Comparison of ENCODE assay signal across 9 cellular contexts in genomic region chr10:34628174-34628802, GRCh38.
DNase-seq lines count a peak whose midpoint lies in the region; TF ChIP-seq lines count a peak whose summit lies in the region.
"Had no signal": no experiment of that assay in that cellular context is flagged by ENCODE, and none has a peak within 500 bp of the region (broad histone marks: within the 10 kb centered on the region; RNA-seq: fewer than 3 reads in every experiment).

No MANE protein-coding gene starts in this region.

- no peaks in the 10 kb centered on the region for H3K36me3 ChIP-seq in mesendoderm (ENCODE audit: control insufficient read depth, insufficient read depth, low read length)
- no peaks in the 10 kb centered on the region for H3K36me3 ChIP-seq in OCI-LY7 (ENCODE audit: insufficient read depth, low read length)

- BruUV-seq in OCI-LY7 (replicated peaks; lab: Mats Ljungman, UMichigan): no TSS peak

- H3K9me3 ChIP-seq in OCI-LY7 (ENCODE audit: low read length): no peaks in the 10 kb centered on the region

- no peak overlapping the region for H3K4me3 ChIP-seq in fibroblast of mammary gland (ENCODE audit: control insufficient read depth, low read depth, low read length)
- H3K4me3 ChIP-seq in mesendoderm (ENCODE audit: low read length): no peak overlapping the region
- H3K4me3 ChIP-seq in OCI-LY7 (ENCODE audit: low read depth, low read length, poor library complexity, severe bottlenecking): no peak overlapping the region

- H3K18ac ChIP-seq in mesendoderm (ENCODE audit: low read length): no peak overlapping the region

- no peak overlapping the region for H2BK120ac ChIP-seq in mesendoderm (ENCODE audit: low read depth, low read length)

- peaks cover 22% of the 10 kb centered on the region for H3K79me1 ChIP-seq in mesendoderm (ENCODE audit: low read length)

- H4K8ac ChIP-seq in mesendoderm (ENCODE audit: low read depth, low read length): no peak overlapping the region

- no peak overlapping the region for H3K4ac ChIP-seq in mesendoderm (ENCODE audit: low read depth, low read length)

- no peak overlapping the region for H2AK5ac ChIP-seq in mesendoderm (ENCODE audit: low read length)

- H3K4me1 ChIP-seq in mesendoderm (ENCODE audit: control insufficient read depth, low read depth, low read length) (no peaks in the 10 kb centered on the region), OCI-LY7 (ENCODE audit: insufficient read depth, low read length, poor library complexity, severe bottlenecking) (no peaks in the 10 kb centered on the region)

- no CpG with 5 or more reads among the region's 8 CpGs for WGBS in mesendoderm (ENCODE audit: extremely low coverage, insufficient coverage, low lambda C conversion rate)

- peak overlapping the region; percentile 17 for H3K56ac ChIP-seq in mesendoderm (ENCODE audit: low read length)

- no peak overlapping the region for H2BK5ac ChIP-seq in mesendoderm (ENCODE audit: low read length)

- CTCF ChIA-PET in OCI-LY7 (lab: Charles Lee; ENCODE audit: unreplicated experiment): interaction anchor here (0.9 kb wide), 1 partner anchor 14 kb away, joined by 3 read pairs; no protein-coding TSS in a partner anchor

- H3K79me2 ChIP-seq in mesendoderm (ENCODE audit: control insufficient read depth, insufficient read depth, low read length) (peaks cover 10% of the 10 kb centered on the region), OCI-LY7 (ENCODE audit: insufficient read depth, low read depth, low read length) (no peaks in the 10 kb centered on the region)

- POLR2A ChIA-PET in OCI-LY7 (lab: Charles Lee): interaction anchor here (0.6 kb wide), 1 partner anchor 22 kb away, joined by 6 read pairs; no protein-coding TSS in a partner anchor

- no peak overlapping the region for H2BK15ac ChIP-seq in mesendoderm (replicated peaks; ENCODE audit: low read depth)

- no peak overlapping the region for H3K9ac ChIP-seq in mesendoderm (ENCODE audit: low read length)

- no peak overlapping the region for H4K5ac ChIP-seq in mesendoderm (ENCODE audit: low read length)

- no peak overlapping the region for H3K4me2 ChIP-seq in mesendoderm (ENCODE audit: low read length)
- no peak overlapping the region for H3K4me2 ChIP-seq in OCI-LY7 (ENCODE audit: low read length)

- H2AFZ ChIP-seq in OCI-LY7 (ENCODE audit: low read length): no peak overlapping the region

- TF ChIP-seq CTCF in fibroblast of mammary gland (conservative IDR thresholded peaks at IDR 0.05; ENCODE audit: control insufficient read depth, insufficient read depth, low read depth, low read length): no peak
- TF ChIP-seq CTCF in OCI-LY7 (conservative IDR thresholded peaks at IDR 0.05; ENCODE audit: low read length): no peak
- no peak for TF ChIP-seq CTCF in GM20000 (IDR thresholded peaks at IDR 0.05; ENCODE audit: extremely low read depth, missing control alignments)

- H4K20me1 ChIP-seq in OCI-LY7 (ENCODE audit: insufficient read depth, low read length): no peaks in the 10 kb centered on the region

- no peak overlapping the region for H3K27ac ChIP-seq in mesendoderm (ENCODE audit: low read depth, low read length)
- no peak overlapping the region for H3K27ac ChIP-seq in OCI-LY7 (ENCODE audit: low read depth, low read length, poor library complexity, severe bottlenecking)

- DNase-seq in AG20443 (ENCODE audit: low spot score): peak; percentile 51
- DNase-seq in NCI-H748 (lab: John Stamatoyannopoulos, UW; ENCODE audit: unreplicated experiment): peak; percentile 72
- DNase-seq in fibroblast of mammary gland (ENCODE audit: low read depth): peak; percentile 35
- peak; percentile 32 for DNase-seq in mesendoderm
- no peak for DNase-seq in stimulated activated CD8-positive, alpha-beta memory T cell treated with anti-CD3 and anti-CD28 coated beads, Interleukin-4, amount 100 ng/mL, for 48 hours
- DNase-seq in OCI-LY7 (ENCODE audit: low spot score): no peak
- DNase-seq in activated T-cell treated with anti-CD3 and anti-CD28 coated beads, Interleukin-2, amount 50 U/mL, for 1 hour: no peak
- no peak for DNase-seq in GM20000 (ENCODE audit: low spot score)
- DNase-seq: activated T-cell treated with anti-CD3 and anti-CD28 coated beads for 4 hours had no signal

- H3K23ac ChIP-seq in mesendoderm (ENCODE audit: low read length): no peak overlapping the region

- intact Hi-C loops in OCI-LY7 (cut with micrococcal nuclease; ENCODE audit: unreplicated experiment): no loop called here

- H3K27me3 ChIP-seq in mesendoderm (ENCODE audit: insufficient read depth, low read length, poor library complexity): no peaks in the 10 kb centered on the region

- H3K9me2 ChIP-seq in OCI-LY7 (ENCODE audit: insufficient read depth, low read length): no peaks in the 10 kb centered on the region

Comparison
In these comparisons a context has a peak if more than half of its experiments do, and no peak if none do; other contexts are left out.
1. DNase-seq: peak in AG20443 (single experiment), NCI-H748 (single experiment), fibroblast of mammary gland (single experiment) and mesendoderm (single experiment); none in stimulated activated CD8-positive, alpha-beta memory T cell treated with anti-CD3 and anti-CD28 coated beads, Interleukin-4, amount 100 ng/mL, for 48 hours (single experiment), OCI-LY7 (single experiment), activated T-cell treated with anti-CD3 and anti-CD28 coated beads, Interleukin-2, amount 50 U/mL, for 1 hour (single experiment) and GM20000 (single experiment).